1 cellular context compared by ENCODE assay signal in genomic region chr1:26160527-26161407, GRCh38.
A peak's percentile ranks its signal among the peaks of the same experiment; 100 is the strongest.
TF ChIP-seq lines count a peak whose summit lies in the region.

No MANE protein-coding gene starts in this region.

TF ChIP-seq in K562, 482 proteins besides CTCF, POLR2A, EP300 and RAD21:
- TF ChIP-seq IRF2 (CRISPR knock-in tag; IDR thresholded peaks at IDR 0.05): no peak
- TF ChIP-seq HBP1 (CRISPR knock-in tag; IDR thresholded peaks at IDR 0.05): 0 out of 2 replicates have a peak, but pooled peaks have one; percentile 5
- TF ChIP-seq HSF4 (CRISPR knock-in tag; IDR thresholded peaks at IDR 0.05; ENCODE audit: borderline replicate concordance): no peak
- TF ChIP-seq KDM5B (IDR thresholded peaks at IDR 0.05; ENCODE audit: insufficient replicate concordance, low read depth, low read length): peak; percentile 24
- TF ChIP-seq MCM5 (IDR thresholded peaks at IDR 0.05; ENCODE audit: low read depth): no peak
- TF ChIP-seq RFX7 (CRISPR knock-in tag; IDR thresholded peaks at IDR 0.05): no peak
- TF ChIP-seq ASH1L (IDR thresholded peaks at IDR 0.05; ENCODE audit: borderline replicate concordance, low read depth, partially characterized antibody): no peak
- TF ChIP-seq ERF (CRISPR knock-in tag; IDR thresholded peaks at IDR 0.05): no peak
- TF ChIP-seq MTA1 (IDR thresholded peaks at IDR 0.05; ENCODE audit: borderline replicate concordance): no peak
- TF ChIP-seq HNRNPH1 (optimal IDR thresholded peaks at IDR 0.05; ENCODE audit: low read depth, low read length): no peak
- no peak for TF ChIP-seq TOE1 (IDR thresholded peaks at IDR 0.05; ENCODE audit: borderline replicate concordance)
- 0 out of 2 replicates have a peak, but pooled peaks have one; percentile 56 for TF ChIP-seq TOE1 (CRISPR knock-in tag; IDR thresholded peaks at IDR 0.05; ENCODE audit: borderline replicate concordance, low read depth)
- 0 out of 2 replicates have a peak, but pooled peaks have one; percentile 31 for TF ChIP-seq ZNF143 (CRISPR knock-in tag; IDR thresholded peaks at IDR 0.05)
- no peak for TF ChIP-seq GTF2F1 (IDR thresholded peaks at IDR 0.05; ENCODE audit: low read depth, low read length)
TF ChIP-seq in K562: peak in this region for 4.
